In the genomic region with DNA sequence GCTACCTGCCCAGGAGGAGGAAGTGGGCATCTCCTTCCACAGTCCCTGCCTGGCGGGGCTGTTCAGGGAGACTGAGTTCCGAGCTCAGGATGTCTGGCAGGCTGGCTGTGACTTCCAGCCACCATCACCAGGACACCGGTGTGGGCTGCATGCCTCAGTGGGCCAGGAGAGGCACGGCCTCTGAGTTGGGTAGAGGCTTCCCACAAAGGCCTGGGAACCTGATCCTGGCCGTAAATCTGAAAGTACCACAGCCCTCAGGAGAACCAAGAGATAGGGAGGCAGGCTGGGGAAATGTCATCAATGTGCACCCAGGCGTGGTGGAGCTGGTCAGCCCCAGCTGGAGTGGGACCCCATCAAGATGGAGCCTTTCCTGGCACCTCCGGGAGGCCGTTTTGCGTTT, we compare ENCODE assay signal across 16 cellular contexts. TPM values are rescaled to one million over a fixed set of nuclear protein-coding genes. Genes with fewer than 3 reads are reported as not detected.
DNase-seq lines count a peak whose midpoint lies in the region; TF ChIP-seq lines count a peak whose summit lies in the region.
"Had no signal": no experiment of that assay in that cellular context is flagged by ENCODE, and none has a peak within 500 bp of the region (broad histone marks: within the 10 kb centered on the region; RNA-seq: fewer than 3 reads in every experiment).

No MANE protein-coding gene starts in this region.

- no peak overlapping the region for H3K4me3 ChIP-seq in cardiac muscle cell
- H3K4me3 ChIP-seq: BLaER1 treated with 17β-estradiol and CSF1 and Interleukin-3, amounts not matched to agents 10 nM and 100 nM; GM23338; HAP-1; K562 had no signal

- POLR2A ChIA-PET in activated CD4-positive, alpha-beta memory T cell treated with anti-CD3 and anti-CD28 coated beads for 36 hours (lab: Charles Lee), result no interaction called here

- CTCF ChIA-PET in activated CD4-positive, alpha-beta memory T cell treated with anti-CD3 and anti-CD28 coated beads for 36 hours (lab: Charles Lee), result no interaction called here

- intact Hi-C loops in cardiac septum (cut with DNase I), result no loop called here
- intact Hi-C loops in activated CD4-positive, alpha-beta memory T cell treated with anti-CD3 and anti-CD28 coated beads for 36 hours (cut with micrococcal nuclease), result no loop called here

- peaks cover 22% of the 10 kb centered on the region for H3K4me1 ChIP-seq in cardiac muscle cell (ENCODE audit: low read depth)
- H3K4me1 ChIP-seq: HAP-1 had no signal

- no peak overlapping the region for H3K4me3 Mint-ChIP-seq in nephron progenitor cell
- no peak overlapping the region for H3K4me3 Mint-ChIP-seq in activated CD4-positive, alpha-beta memory T cell treated with anti-CD3 and anti-CD28 coated beads for 36 hours
- H3K4me3 Mint-ChIP-seq: CD4-positive, CD25-positive, alpha-beta regulatory T cell; GM23338 had no signal

- no peaks in the 10 kb centered on the region for H3K36me3 ChIP-seq in cardiac muscle cell

- no peaks in the 10 kb centered on the region for H3K27me3 ChIP-seq in cardiac muscle cell
- H3K27me3 ChIP-seq: BLaER1 treated with 17β-estradiol and CSF1 and Interleukin-3, amounts not matched to agents 10 nM and 100 nM had no signal

- H3K9me3 Mint-ChIP-seq in nephron progenitor cell, result peaks cover 7% of the 10 kb centered on the region
- H3K9me3 Mint-ChIP-seq in activated CD4-positive, alpha-beta memory T cell treated with anti-CD3 and anti-CD28 coated beads for 36 hours, result no peaks in the 10 kb centered on the region
- H3K9me3 Mint-ChIP-seq: GM23338 had no signal

- peak overlapping the region; percentile 84 for H3K27ac ChIP-seq in cardiac muscle cell
- H3K27ac ChIP-seq: BLaER1 treated with 17β-estradiol and CSF1 and Interleukin-3, amounts not matched to agents 10 nM and 100 nM; HL-60 had no signal

- TF ChIP-seq CTCF in cardiac muscle cell (IDR thresholded peaks at IDR 0.05; ENCODE audit: low read depth, low read length), result no peak
- no peak for TF ChIP-seq CTCF in nephron progenitor cell (IDR thresholded peaks at IDR 0.05)

- peaks cover 52% of the 10 kb centered on the region for H3K36me3 Mint-ChIP-seq in nephron progenitor cell (ENCODE audit: low read depth)
- peaks cover 20% of the 10 kb centered on the region for H3K36me3 Mint-ChIP-seq in activated CD4-positive, alpha-beta memory T cell treated with anti-CD3 and anti-CD28 coated beads for 36 hours

- DNase-seq in cardiac muscle cell (ENCODE audit: low read depth in 1 of 2, low spot score in 1 of 2) (no peak), cardiac septum (ENCODE audit: low spot score) (no peak), islet precursor cell (peak; percentile 28), nephron progenitor cell (peak; percentile 51), NCI-H774 (lab: John Stamatoyannopoulos, UW) (no peak)
- no peak for DNase-seq in stimulated activated CD4-positive, alpha-beta T cell treated with anti-CD3 and anti-CD28 coated beads, Interleukin-15, amount 100 ng/mL, for 24 hours
- no peak for DNase-seq in activated CD4-positive, alpha-beta memory T cell treated with anti-CD3 and anti-CD28 coated beads for 36 hours
- DNase-seq: ACHN; CD4-positive, CD25-positive, alpha-beta regulatory T cell; DMS53; GF-D8 had no signal

- H3K27me3 Mint-ChIP-seq in nephron progenitor cell (ENCODE audit: low read depth, poor library complexity), result no peaks in the 10 kb centered on the region
- no peaks in the 10 kb centered on the region for H3K27me3 Mint-ChIP-seq in activated CD4-positive, alpha-beta memory T cell treated with anti-CD3 and anti-CD28 coated beads for 36 hours
- H3K27me3 Mint-ChIP-seq: CD4-positive, CD25-positive, alpha-beta regulatory T cell had no signal

- H3K27ac Mint-ChIP-seq in nephron progenitor cell, result peak overlapping the region; percentile 72
- no peak overlapping the region for H3K27ac Mint-ChIP-seq in activated CD4-positive, alpha-beta memory T cell treated with anti-CD3 and anti-CD28 coated beads for 36 hours
- H3K27ac Mint-ChIP-seq: GM23338 had no signal

- no peaks in the 10 kb centered on the region for H3K9me3 ChIP-seq in cardiac muscle cell (ENCODE audit: low read depth)
- H3K9me3 ChIP-seq: HAP-1 had no signal

- peaks cover 63% of the 10 kb centered on the region for H3K4me1 Mint-ChIP-seq in nephron progenitor cell
- peaks cover 16% of the 10 kb centered on the region for H3K4me1 Mint-ChIP-seq in activated CD4-positive, alpha-beta memory T cell treated with anti-CD3 and anti-CD28 coated beads for 36 hours (ENCODE audit: low read depth)

RNA-seq across cellular contexts. Expression of a gene that starts 29.2 kb away (rescaled TPM):
- 37.5 and 42.4 TPM in 2 replicates for total RNA-seq in cardiac muscle cell
- polyA plus RNA-seq in cardiac muscle cell, result 154 and 228 TPM in 2 replicates
- total RNA-seq in cardiac septum, result 47.1 TPM
- 10 to 100 TPM; 41.7 to 45.0 TPM for total RNA-seq in activated CD4-positive, alpha-beta memory T cell treated with anti-CD3 and anti-CD28 coated beads for 36 hours

Comparison
In these comparisons a context has a peak if more than half of its experiments do, and no peak if none do; other contexts are left out.
1. DNase-seq: peak in islet precursor cell (single experiment) and nephron progenitor cell (single experiment); none in cardiac muscle cell (0 of 2), cardiac septum (single experiment), NCI-H774 (single experiment), stimulated activated CD4-positive, alpha-beta T cell treated with anti-CD3 and anti-CD28 coated beads, Interleukin-15, amount 100 ng/mL, for 24 hours (single experiment) and activated CD4-positive, alpha-beta memory T cell treated with anti-CD3 and anti-CD28 coated beads for 36 hours (single experiment).